17 cellular contexts compared by ENCODE assay signal in the genomic region with DNA sequence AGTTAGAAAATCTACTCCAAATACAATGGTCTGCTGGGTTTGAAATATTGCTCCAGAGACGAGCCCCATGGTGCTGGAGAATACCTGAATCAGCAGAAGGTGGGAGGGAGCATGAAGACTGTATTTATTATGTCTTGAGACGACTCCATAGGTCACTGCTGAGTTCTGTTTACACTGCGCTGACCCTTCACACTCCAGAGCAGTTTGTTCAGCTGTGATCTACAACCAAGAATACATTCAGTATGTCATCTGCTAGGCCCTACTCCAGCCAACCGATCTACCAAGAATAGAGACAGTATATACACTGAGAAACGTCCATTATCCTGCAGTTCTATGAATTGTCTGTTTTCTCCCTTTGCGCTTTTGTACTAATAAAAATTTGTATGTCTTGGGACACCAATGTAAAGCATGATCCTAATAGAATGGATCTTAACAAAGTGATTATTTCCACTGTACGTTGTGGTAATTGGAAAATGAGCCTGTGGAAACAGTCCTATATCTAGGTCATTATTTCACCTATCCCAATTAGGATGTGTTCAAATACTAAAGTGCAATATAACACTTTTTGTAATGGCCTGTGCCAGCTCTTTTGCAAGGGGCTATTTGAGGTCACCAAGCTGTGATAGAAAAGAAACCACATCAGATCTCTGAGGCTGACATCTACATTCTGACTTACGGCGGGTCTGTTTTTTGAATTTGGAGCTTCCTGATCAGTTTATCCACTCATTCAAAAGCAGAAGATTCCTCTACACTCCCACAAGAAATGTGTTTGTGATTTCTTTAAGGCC.
A peak's percentile ranks its signal among the peaks of the same experiment; 100 is the strongest.
DNase-seq lines count a peak whose midpoint lies in the region; ATAC-seq and TF ChIP-seq lines count a peak whose summit lies in the region.
"Had no signal": no experiment of that assay in that cellular context is flagged by ENCODE, and none has a peak within 500 bp of the region (broad histone marks: within the 10 kb centered on the region; RNA-seq: fewer than 3 reads in every experiment).

No MANE protein-coding gene starts in this region.

- H3K9me3 ChIP-seq in hepatocyte (ENCODE audit: low read depth): no peaks in the 10 kb centered on the region
- H3K9me3 ChIP-seq in psoas muscle: no peaks in the 10 kb centered on the region
- H3K9me3 ChIP-seq: BE2C had no signal

- no peaks in the 10 kb centered on the region for H4K20me1 ChIP-seq in hepatocyte (ENCODE audit: insufficient read depth, poor library complexity, severe bottlenecking)

- H3K36me3 ChIP-seq in hepatocyte (replicated peaks; ENCODE audit: insufficient read depth, low read depth) (no peaks in the 10 kb centered on the region), psoas muscle (ENCODE audit: insufficient read depth in 1 of 2, low read depth in 1 of 2) (no peaks in the 10 kb centered on the region)
- H3K36me3 ChIP-seq: BE2C had no signal

- TF ChIP-seq CTCF in hepatocyte (IDR thresholded peaks at IDR 0.05; ENCODE audit: poor library complexity): no peak
- TF ChIP-seq CTCF in psoas muscle (IDR thresholded peaks at IDR 0.05): no peak

- H3K9me2 ChIP-seq in hepatocyte (replicated peaks; ENCODE audit: insufficient read depth): no peaks in the 10 kb centered on the region

- H3K4me1 ChIP-seq in hepatocyte (ENCODE audit: insufficient read depth) (peaks cover 19% of the 10 kb centered on the region), psoas muscle (peaks cover 18% of the 10 kb centered on the region)
- H3K4me1 ChIP-seq: BE2C had no signal

- DNase-seq in DMS53 treated with DMSO at 0.1 percent for 48 hours (lab: John Stamatoyannopoulos, UW; ENCODE audit: unreplicated experiment) (peak; percentile 38), NCI-H69 (lab: John Stamatoyannopoulos, UW) (peak; percentile 97), hepatocyte (ENCODE audit: low spot score) (peak; percentile 33), psoas muscle (no peak), NOMO-1 treated with DMSO at 0.1 percent for 48 hours (lab: John Stamatoyannopoulos, UW; ENCODE audit: unreplicated experiment) (no peak), HCEC 1CT (no peak)
- DNase-seq: BE2C; CD4-positive, alpha-beta memory T cell; GOT3; HFFc6; Karpas-422; MM.1S; NCI-H1436; NCI-H345; NCI-H774; SIG-M5 had no signal

- no peak overlapping the region for H2AFZ ChIP-seq in hepatocyte

- no peaks in the 10 kb centered on the region for H3K79me2 ChIP-seq in hepatocyte

- 74% methylated on average over 9 of the region's 9 CpGs for WGBS in hepatocyte (ENCODE audit: low lambda C conversion rate, missing lambda C conversion rate)
- WGBS in psoas muscle, 3 donors: 45 to 64% (median 46%) methylated on average over 9 of the region's 9 CpGs

- H3K27ac ChIP-seq in hepatocyte (no peak overlapping the region), psoas muscle (peak overlapping the region; percentile 75)

- H3K27me3 ChIP-seq in hepatocyte (no peaks in the 10 kb centered on the region), psoas muscle (ENCODE audit: insufficient read depth in 3 of 3, low read length in 2 of 3) (no peaks in the 10 kb centered on the region)
- H3K27me3 ChIP-seq: BE2C had no signal

- ATAC-seq in psoas muscle (peak; percentile 38 to 73 (median 62)), GM21717 (IDR thresholded peaks at IDR 0.05; ENCODE audit: unreplicated experiment) (no peak)

- H3K4me3 ChIP-seq in hepatocyte (no peak overlapping the region), psoas muscle (no peak overlapping the region)

- no peak overlapping the region for H3K4me2 ChIP-seq in hepatocyte

- intact Hi-C loops in psoas muscle (cut with DNase I): no loop called here

Comparison
In these comparisons a context has a peak if more than half of its experiments do, and no peak if none do; other contexts are left out.
1. DNase-seq: peak in DMS53 treated with DMSO at 0.1 percent for 48 hours (single experiment), NCI-H69 (single experiment) and hepatocyte (single experiment); none in psoas muscle (0 of 2), NOMO-1 treated with DMSO at 0.1 percent for 48 hours (single experiment) and HCEC 1CT (single experiment).